Comparison of ENCODE assay signal across 8 cellular contexts in the genomic region with DNA sequence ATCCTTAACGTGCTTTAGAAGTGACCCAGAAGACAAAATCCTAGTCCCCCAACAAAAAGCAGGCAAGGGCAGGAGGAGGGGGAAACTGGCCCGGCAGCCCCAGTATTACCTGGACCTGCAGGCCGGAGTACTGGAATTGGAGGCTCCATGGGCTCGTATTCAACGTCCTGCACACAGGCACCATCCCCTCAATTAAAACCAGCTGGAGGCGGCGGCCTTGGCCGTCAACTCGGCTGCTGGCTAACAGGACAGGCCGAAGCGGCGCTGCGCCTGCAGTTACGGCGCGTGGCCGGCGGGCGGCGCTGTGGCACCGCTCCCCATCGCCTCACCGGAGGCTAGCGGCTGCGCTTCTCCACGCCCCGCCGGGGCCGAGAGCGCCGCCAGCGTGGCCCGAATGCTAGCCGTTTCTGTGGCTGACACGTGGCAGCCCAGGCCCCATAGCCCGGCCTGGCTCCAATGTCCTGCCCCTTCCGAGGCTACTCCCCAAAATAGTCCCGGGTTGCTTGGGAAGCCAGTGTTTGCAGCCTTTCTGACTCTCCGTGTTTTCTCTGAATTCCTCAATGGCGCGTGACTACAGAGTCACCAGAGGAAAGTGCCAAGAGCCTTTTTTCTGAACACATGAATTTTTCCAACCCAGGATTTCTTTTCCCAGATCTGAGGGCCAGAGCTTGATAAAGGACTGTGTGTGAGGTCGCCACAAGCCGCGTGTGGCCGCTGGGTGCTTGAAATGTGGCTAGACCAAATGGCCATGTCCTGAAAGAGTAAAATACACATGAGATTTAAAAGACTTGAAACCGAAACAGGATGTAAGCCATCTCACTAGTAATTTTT.
DNase-seq lines count a peak whose midpoint lies in the region; ATAC-seq and TF ChIP-seq lines count a peak whose summit lies in the region.

No MANE protein-coding gene starts in this region.

- H3K4me1 ChIP-seq in BLaER1 treated with 17β-estradiol and CSF1 and Interleukin-3, amounts not matched to agents 10 nM and 100 nM, result peaks cover 5 to 16% (median 13%) of the 10 kb centered on the region in 10 experiments; a peak in 15 of 20 replicates
- H3K4me1 ChIP-seq in lower lobe of right lung, result peaks cover 8% of the 10 kb centered on the region

- H3K9me3 ChIP-seq in BLaER1 treated with 17β-estradiol and CSF1 and Interleukin-3, amounts not matched to agents 10 nM and 100 nM (replicated peaks in 1 of 11), result no peaks in the 10 kb centered on the region
- no peaks in the 10 kb centered on the region for H3K9me3 ChIP-seq in lower lobe of right lung

- no peaks in the 10 kb centered on the region for H3K36me3 ChIP-seq in BLaER1 treated with 17β-estradiol and CSF1 and Interleukin-3, amounts not matched to agents 10 nM and 100 nM
- no peaks in the 10 kb centered on the region for H3K36me3 ChIP-seq in lower lobe of right lung

- H3K9ac ChIP-seq in BLaER1 treated with 17β-estradiol and CSF1 and Interleukin-3, amounts not matched to agents 10 nM and 100 nM, result peak overlapping the region; percentile 67 to 86 (median 79)

- H3K27me3 ChIP-seq in BLaER1 treated with 17β-estradiol and CSF1 and Interleukin-3, amounts not matched to agents 10 nM and 100 nM, result no peaks in the 10 kb centered on the region
- H3K27me3 ChIP-seq in dorsolateral prefrontal cortex (peaks cover 0 to 3% (median 0%) of the 10 kb centered on the region in 45 donors), lower lobe of right lung (ENCODE audit: low read depth) (no peaks in the 10 kb centered on the region)

- DNase-seq in GM19238 (ENCODE audit: insufficient read length, low spot score), result peak; percentile 83
- DNase-seq in NCI-H526 treated with DMSO at 0.1 percent for 48 hours (lab: John Stamatoyannopoulos, UW), result peak; percentile 66
- peak; percentile 59 to 62 for DNase-seq in activated CD4-positive, alpha-beta T cell treated with anti-CD3 and anti-CD28 coated beads, Interleukin-2, amount 50 U/mL, for 4 hours
- DNase-seq in dorsolateral prefrontal cortex, result peak; percentile 76 to 92 (median 84)
- peak; percentile 93 for DNase-seq in lower lobe of right lung
- DNase-seq in stimulated activated CD4-positive, alpha-beta T cell treated with anti-CD3 and anti-CD28 coated beads, TNF-alpha, amount 100 ng/mL, for 1 hour (ENCODE audit: low read depth in 3 of 3, low spot score in 1 of 3), result peak; percentile 32 to 73 (median 50)

- TF ChIP-seq CTCF in dorsolateral prefrontal cortex (IDR thresholded peaks at IDR 0.05 in 54 of 56, conservative IDR thresholded peaks at IDR 0.05 in 2 of 56; ENCODE audit: low read depth in 1 of 56, partially characterized antibody in 56 of 56), result peak; percentile 95 to 100 (median 100)
- TF ChIP-seq CTCF in lower lobe of right lung (IDR thresholded peaks at IDR 0.05), result peak; percentile 100

- ATAC-seq in HG03439 (IDR thresholded peaks at IDR 0.05; ENCODE audit: unreplicated experiment) (peak; percentile 93), lower lobe of right lung (peak; percentile 100)

- H3K27ac ChIP-seq in BLaER1 treated with 17β-estradiol and CSF1 and Interleukin-3, amounts not matched to agents 10 nM and 100 nM, result peak overlapping the region; percentile 67 to 87 (median 81); a peak in 21 of 22 replicates
- H3K27ac ChIP-seq in dorsolateral prefrontal cortex (peak overlapping the region; percentile 13 to 93 (median 82)), lower lobe of right lung (peak overlapping the region; percentile 85)

- H3K4me3 ChIP-seq in BLaER1 treated with 17β-estradiol and CSF1 and Interleukin-3, amounts not matched to agents 10 nM and 100 nM, result peak overlapping the region; percentile 42 to 63 (median 51); a peak in 19 of 20 replicates
- peak overlapping the region; percentile 31 to 81 (median 62) for H3K4me3 ChIP-seq in dorsolateral prefrontal cortex
- H3K4me3 ChIP-seq in lower lobe of right lung, result peak overlapping the region; percentile 51

- peak overlapping the region; percentile 53 to 93 (median 78) for H3K4me2 ChIP-seq in BLaER1 treated with 17β-estradiol and CSF1 and Interleukin-3, amounts not matched to agents 10 nM and 100 nM

- no peaks in the 10 kb centered on the region for H4K20me1 ChIP-seq in BLaER1 treated with 17β-estradiol and CSF1 and Interleukin-3, amounts not matched to agents 10 nM and 100 nM

- intact Hi-C loops in dorsolateral prefrontal cortex (cut with DNase I) (loop anchor here (1.0 to 10.0 kb wide), 7 partner anchors 152 to 659 kb away; a partner anchor contains a TSS), lower lobe of right lung (cut with DNase I) (no loop called here)

Comparison
In these comparisons a context has a peak if more than half of its experiments do, and no peak if none do; other contexts are left out.
1. Peak in every context shown above with its lines: DNase-seq, ATAC-seq, H3K4me3 ChIP-seq and H3K27ac ChIP-seq.